ENCODE assay signal across 15 cellular contexts in the genomic region with DNA sequence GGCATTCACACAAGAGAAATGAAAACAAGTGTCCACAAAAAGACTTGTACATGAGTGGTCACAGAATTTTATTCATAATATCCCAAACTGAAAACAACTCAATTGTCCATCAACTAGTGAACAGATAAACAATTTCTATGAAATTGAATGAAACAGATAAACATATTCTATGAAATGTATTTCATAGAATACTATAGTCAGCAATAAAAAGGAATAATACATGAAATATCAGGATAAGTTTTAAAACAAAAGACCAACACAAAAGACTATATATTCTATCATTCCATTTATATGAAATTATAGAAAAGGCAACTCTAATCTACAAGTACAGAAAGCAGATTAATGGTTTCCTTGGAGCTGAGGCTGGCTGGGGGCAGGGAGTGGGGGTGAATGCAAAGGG. TPM values are rescaled to one million over a fixed set of nuclear protein-coding genes. Genes with fewer than 3 reads are reported as not detected.
A peak's percentile ranks its signal among the peaks of the same experiment; 100 is the strongest.
DNase-seq lines count a peak whose midpoint lies in the region; ATAC-seq, FAIRE-seq and TF ChIP-seq lines count a peak whose summit lies in the region.
"Had no signal": no experiment of that assay in that cellular context is flagged by ENCODE, and none has a peak within 500 bp of the region (broad histone marks: within the 10 kb centered on the region; RNA-seq: fewer than 3 reads in every experiment).

No MANE protein-coding gene starts in this region.

- H3K27ac ChIP-seq in HUES6 (ENCODE audit: low read depth, low read length) (peak overlapping the region; percentile 48), iPS-20b (ENCODE audit: low read length) (peak overlapping the region; percentile 63), left lung (no peak overlapping the region), small intestine (ENCODE audit: low read depth in 1 of 2, low read length in 1 of 2) (no peak overlapping the region)
- H3K27ac ChIP-seq: PC-9 had no signal

- ATAC-seq in WTC11, result no peak
- no peak for ATAC-seq in left lung

- H3K27ac Mint-ChIP-seq in WTC11 (peak overlapping the region; percentile 59), progenitor cell of endocrine pancreas (peak overlapping the region; percentile 90)

- TF ChIP-seq CTCF in WTC11 (IDR thresholded peaks at IDR 0.05), result no peak
- TF ChIP-seq CTCF in progenitor cell of endocrine pancreas (IDR thresholded peaks at IDR 0.05; ENCODE audit: unreplicated experiment), result no peak
- TF ChIP-seq CTCF in left lung (IDR thresholded peaks at IDR 0.05), result no peak
- TF ChIP-seq CTCF in GM10266 (IDR thresholded peaks at IDR 0.05; ENCODE audit: control insufficient read depth, insufficient read depth, low read depth, missing control alignments), result no peak
- no peak for TF ChIP-seq CTCF in GM20000 (IDR thresholded peaks at IDR 0.05; ENCODE audit: extremely low read depth, missing control alignments)

- H3K36me3 ChIP-seq in HUES6 (ENCODE audit: control insufficient read depth, insufficient read depth, low read length) (no peaks in the 10 kb centered on the region), iPS-20b (ENCODE audit: insufficient read depth, low read depth, low read length) (peaks cover 5% of the 10 kb centered on the region; the same call in 1 of the 2 replicates), left lung (no peaks in the 10 kb centered on the region), small intestine (ENCODE audit: control insufficient read depth in 2 of 2, insufficient read depth in 2 of 2, low read length in 2 of 2) (no peaks in the 10 kb centered on the region)

- H3K4me1 Mint-ChIP-seq in WTC11 (peaks cover 55% of the 10 kb centered on the region), progenitor cell of endocrine pancreas (ENCODE audit: low read depth) (peaks cover 33% of the 10 kb centered on the region)
- H3K4me1 Mint-ChIP-seq: CD8-positive, alpha-beta memory T cell had no signal

- DNase-seq in WTC11 (ENCODE audit: low spot score), result no peak
- DNase-seq in progenitor cell of endocrine pancreas (ENCODE audit: low spot score, unreplicated experiment), result no peak
- DNase-seq in left lung, result no peak
- no peak for DNase-seq in GM10266 (ENCODE audit: extremely low spot score)
- no peak for DNase-seq in GM20000 (ENCODE audit: low spot score)
- no peak for DNase-seq in small intestine
- DNase-seq: C1 segment of cervical spinal cord; CD8-positive, alpha-beta memory T cell; EL; HCEC 1CT; NCI-H524 treated with DMSO at 0.1 percent for 48 hours; PC-9; SW 1271 had no signal

- intact Hi-C loops in left lung (cut with DNase I), result no loop called here

- H3K27me3 Mint-ChIP-seq in WTC11 (ENCODE audit: low read depth), result peaks cover 22% of the 10 kb centered on the region
- H3K27me3 Mint-ChIP-seq in progenitor cell of endocrine pancreas, result no peaks in the 10 kb centered on the region
- H3K27me3 Mint-ChIP-seq: CD8-positive, alpha-beta memory T cell had no signal

- H3K9me3 Mint-ChIP-seq in WTC11, result peaks cover 14% of the 10 kb centered on the region
- no peaks in the 10 kb centered on the region for H3K9me3 Mint-ChIP-seq in progenitor cell of endocrine pancreas (ENCODE audit: low read depth)
- H3K9me3 Mint-ChIP-seq: CD8-positive, alpha-beta memory T cell had no signal

- H3K4me3 ChIP-seq in HUES6 (ENCODE audit: low read depth, low read length) (peak overlapping the region; percentile 6; the same call in 1 of the 2 replicates), iPS-20b (ENCODE audit: low read length) (peak overlapping the region; percentile 50), left lung (no peak overlapping the region), small intestine (ENCODE audit: low read depth in 1 of 2, low read length in 2 of 2) (no peak overlapping the region)
- H3K4me3 ChIP-seq: PC-9 had no signal

- H3K4me1 ChIP-seq in HUES6 (ENCODE audit: control insufficient read depth, insufficient read depth, low read length) (peaks cover 44% of the 10 kb centered on the region), iPS-20b (ENCODE audit: insufficient read depth, low read length) (peaks cover 34% of the 10 kb centered on the region), left lung (no peaks in the 10 kb centered on the region), small intestine (ENCODE audit: control insufficient read depth in 2 of 2, insufficient read depth in 1 of 2, low read depth in 1 of 2, low read length in 1 of 2) (peaks cover 0 to 7% of the 10 kb centered on the region in 2 donors)

- H3K4me3 Mint-ChIP-seq in WTC11 (peak overlapping the region; percentile 30), progenitor cell of endocrine pancreas (ENCODE audit: low read depth) (no peak overlapping the region)
- H3K4me3 Mint-ChIP-seq: CD8-positive, alpha-beta memory T cell had no signal

- H3K9me3 ChIP-seq in HUES6 (ENCODE audit: control insufficient read depth, insufficient read depth, low read depth, low read length), result 0 out of 2 replicates have a peak, but pooled peaks cover 1% of the 10 kb centered on the region
- no peaks in the 10 kb centered on the region for H3K9me3 ChIP-seq in iPS-20b (ENCODE audit: insufficient read depth, low read depth, low read length)
- H3K9me3 ChIP-seq in left lung, result no peaks in the 10 kb centered on the region
- H3K9me3 ChIP-seq in small intestine (ENCODE audit: control insufficient read depth, low read depth), result no peaks in the 10 kb centered on the region

- CTCF ChIA-PET in WTC11 (lab: Charles Lee), result interaction anchor here (1.3 to 1.5 kb wide), 2 partner anchors 51 to 125 kb away, joined by 3 to 9 read pairs; a partner anchor contains a TSS

- H3K9ac ChIP-seq in HUES6 (ENCODE audit: low read length) (no peak overlapping the region), iPS-20b (ENCODE audit: low read depth, low read length) (peak overlapping the region; percentile 62; the same call in 1 of the 2 replicates)

- H3K27me3 ChIP-seq in HUES6 (ENCODE audit: control insufficient read depth, insufficient read depth, low read length) (no peaks in the 10 kb centered on the region), iPS-20b (ENCODE audit: insufficient read depth, low read length) (no peaks in the 10 kb centered on the region), left lung (no peaks in the 10 kb centered on the region), small intestine (ENCODE audit: control insufficient read depth in 2 of 2, insufficient read depth in 2 of 2, low read length in 2 of 2) (no peaks in the 10 kb centered on the region)

- POLR2A ChIA-PET in WTC11 (lab: Charles Lee), result no interaction called here

- no peak for FAIRE-seq in small intestine (lab: Jason Lieb, UNC)

- peaks cover 26% of the 10 kb centered on the region for H3K36me3 Mint-ChIP-seq in WTC11
- peaks cover 13% of the 10 kb centered on the region for H3K36me3 Mint-ChIP-seq in progenitor cell of endocrine pancreas (ENCODE audit: insufficient read depth)

TF ChIP-seq in WTC11, 78 proteins besides CTCF, POLR2A, EP300 and RAD21 (continues in another document):
- TF ChIP-seq, protein P1, sequence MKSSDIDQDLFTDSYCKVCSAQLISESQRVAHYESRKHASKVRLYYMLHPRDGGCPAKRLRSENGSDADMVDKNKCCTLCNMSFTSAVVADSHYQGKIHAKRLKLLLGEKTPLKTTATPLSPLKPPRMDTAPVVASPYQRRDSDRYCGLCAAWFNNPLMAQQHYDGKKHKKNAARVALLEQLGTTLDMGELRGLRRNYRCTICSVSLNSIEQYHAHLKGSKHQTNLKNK (CRISPR knock-in tag; IDR thresholded peaks at IDR 0.05), result no peak
- TF ChIP-seq ZNF423 (CRISPR knock-in tag; IDR thresholded peaks at IDR 0.05) (no peak), CREM (CRISPR knock-in tag; IDR thresholded peaks at IDR 0.05) (no peak), GRHL2 (CRISPR knock-in tag; IDR thresholded peaks at IDR 0.05; ENCODE audit: insufficient replicate concordance, severe bottlenecking) (no peak), TEAD1 (CRISPR knock-in tag; IDR thresholded peaks at IDR 0.05) (no peak), ZNF138 (CRISPR knock-in tag; conservative IDR thresholded peaks at IDR 0.05) (no peak), TEAD4 (CRISPR knock-in tag; IDR thresholded peaks at IDR 0.05) (no peak), NR3C1 (CRISPR knock-in tag; conservative IDR thresholded peaks at IDR 0.05; ENCODE audit: low read depth) (no peak), NFATC4 (CRISPR knock-in tag; IDR thresholded peaks at IDR 0.05) (no peak)
- TF ChIP-seq, protein P2, sequence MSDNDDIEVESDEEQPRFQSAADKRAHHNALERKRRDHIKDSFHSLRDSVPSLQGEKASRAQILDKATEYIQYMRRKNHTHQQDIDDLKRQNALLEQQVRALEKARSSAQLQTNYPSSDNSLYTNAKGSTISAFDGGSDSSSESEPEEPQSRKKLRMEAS (CRISPR knock-in tag; IDR thresholded peaks at IDR 0.05), result no peak
- TF ChIP-seq, protein P3, sequence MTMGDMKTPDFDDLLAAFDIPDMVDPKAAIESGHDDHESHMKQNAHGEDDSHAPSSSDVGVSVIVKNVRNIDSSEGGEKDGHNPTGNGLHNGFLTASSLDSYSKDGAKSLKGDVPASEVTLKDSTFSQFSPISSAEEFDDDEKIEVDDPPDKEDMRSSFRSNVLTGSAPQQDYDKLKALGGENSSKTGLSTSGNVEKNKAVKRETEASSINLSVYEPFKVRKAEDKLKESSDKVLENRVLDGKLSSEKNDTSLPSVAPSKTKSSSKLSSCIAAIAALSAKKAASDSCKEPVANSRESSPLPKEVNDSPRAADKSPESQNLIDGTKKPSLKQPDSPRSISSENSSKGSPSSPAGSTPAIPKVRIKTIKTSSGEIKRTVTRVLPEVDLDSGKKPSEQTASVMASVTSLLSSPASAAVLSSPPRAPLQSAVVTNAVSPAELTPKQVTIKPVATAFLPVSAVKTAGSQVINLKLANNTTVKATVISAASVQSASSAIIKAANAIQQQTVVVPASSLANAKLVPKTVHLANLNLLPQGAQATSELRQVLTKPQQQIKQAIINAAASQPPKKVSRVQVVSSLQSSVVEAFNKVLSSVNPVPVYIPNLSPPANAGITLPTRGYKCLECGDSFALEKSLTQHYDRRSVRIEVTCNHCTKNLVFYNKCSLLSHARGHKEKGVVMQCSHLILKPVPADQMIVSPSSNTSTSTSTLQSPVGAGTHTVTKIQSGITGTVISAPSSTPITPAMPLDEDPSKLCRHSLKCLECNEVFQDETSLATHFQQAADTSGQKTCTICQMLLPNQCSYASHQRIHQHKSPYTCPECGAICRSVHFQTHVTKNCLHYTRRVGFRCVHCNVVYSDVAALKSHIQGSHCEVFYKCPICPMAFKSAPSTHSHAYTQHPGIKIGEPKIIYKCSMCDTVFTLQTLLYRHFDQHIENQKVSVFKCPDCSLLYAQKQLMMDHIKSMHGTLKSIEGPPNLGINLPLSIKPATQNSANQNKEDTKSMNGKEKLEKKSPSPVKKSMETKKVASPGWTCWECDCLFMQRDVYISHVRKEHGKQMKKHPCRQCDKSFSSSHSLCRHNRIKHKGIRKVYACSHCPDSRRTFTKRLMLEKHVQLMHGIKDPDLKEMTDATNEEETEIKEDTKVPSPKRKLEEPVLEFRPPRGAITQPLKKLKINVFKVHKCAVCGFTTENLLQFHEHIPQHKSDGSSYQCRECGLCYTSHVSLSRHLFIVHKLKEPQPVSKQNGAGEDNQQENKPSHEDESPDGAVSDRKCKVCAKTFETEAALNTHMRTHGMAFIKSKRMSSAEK (CRISPR knock-in tag; IDR thresholded peaks at IDR 0.05; ENCODE audit: borderline replicate concordance), result no peak

RNA-seq across cellular contexts. Expression of a gene that starts 15.7 kb away (rescaled TPM):
- 18.9 to 23.7 TPM (median 22.8 TPM) in 3 replicates for total RNA-seq in WTC11 (2021)
- total RNA-seq in progenitor cell of endocrine pancreas, result 25.9 and 32.2 TPM in 2 replicates
- 1 to 10 TPM; 3.2 to 5.0 TPM for total RNA-seq in left lung
- polyA plus RNA-seq in small intestine, result 10 to 100 TPM in 1 of 3 donors, 1 to 10 TPM in 2; 6.2 to 17.6 (median 6.3) TPM

Comparison
In these comparisons a context has a peak if more than half of its experiments do, and no peak if none do; other contexts are left out.
1. H3K27ac ChIP-seq: peak in HUES6 (single experiment) and iPS-20b (single experiment); none in left lung (0 of 2) and small intestine (0 of 2).
2. H3K4me3 ChIP-seq: peak in HUES6 (single experiment) and iPS-20b (single experiment); none in left lung (0 of 2) and small intestine (0 of 2).